Comparison of ENCODE assay signal across 8 cellular contexts in the genomic region with DNA sequence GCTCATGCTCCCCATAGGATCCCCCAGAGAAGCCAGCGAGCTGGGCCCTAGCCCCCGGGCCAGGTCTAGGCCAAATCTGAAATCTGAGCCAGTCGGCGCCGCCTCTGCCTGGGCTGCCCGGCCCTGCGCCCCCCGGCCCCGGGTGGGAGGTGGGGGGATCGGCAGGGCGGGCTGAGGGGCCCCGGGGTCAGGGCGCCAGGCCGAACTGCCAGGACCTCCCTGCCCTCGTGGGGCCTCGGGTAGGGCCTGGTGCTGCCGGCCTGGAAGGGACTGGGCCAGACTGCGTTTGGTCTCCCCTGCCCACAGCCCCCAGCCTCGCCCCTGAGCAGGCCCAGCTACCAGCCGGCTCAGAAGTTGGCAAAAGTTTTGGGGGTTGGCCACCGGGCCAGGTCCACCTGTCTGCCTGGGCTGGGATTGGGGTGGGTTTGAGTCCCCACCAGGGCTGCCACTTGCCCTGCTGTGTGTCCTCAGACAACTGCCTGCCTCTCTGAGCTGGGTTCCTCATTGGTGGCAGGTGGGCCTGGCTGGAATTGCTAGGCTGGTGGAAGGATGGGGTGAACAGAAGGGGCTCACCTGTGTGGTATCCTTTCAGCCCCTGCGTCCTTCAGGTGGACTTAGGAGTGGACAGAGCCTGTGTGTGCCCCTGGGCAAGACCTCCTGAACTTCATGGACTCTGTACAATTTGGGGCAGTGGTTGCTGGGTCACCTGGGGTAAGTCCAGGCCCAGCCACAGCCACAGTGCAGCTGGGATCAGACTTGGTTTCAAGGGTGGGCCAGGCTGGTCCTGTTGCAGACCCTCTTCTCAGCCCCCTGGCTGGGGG. TPM values are rescaled to one million over a fixed set of nuclear protein-coding genes. Genes with fewer than 3 reads are reported as not detected.
DNase-seq lines count a peak whose midpoint lies in the region; ATAC-seq and TF ChIP-seq lines count a peak whose summit lies in the region.

No MANE protein-coding gene starts in this region.

- intact Hi-C loops in Right ventricle myocardium superior (cut with DNase I) (no loop called here), cardiac septum (cut with DNase I) (no loop called here), uterus (cut with DNase I; ENCODE audit: low total_unique reads) (no loop called here)

- peak overlapping the region; percentile 81 for H3K9ac ChIP-seq in mesendoderm (ENCODE audit: low read length)

- ATAC-seq in Right ventricle myocardium superior (ENCODE audit: poor library complexity) = peak; percentile 16

- WGBS in mesendoderm (ENCODE audit: extremely low coverage, insufficient coverage, low lambda C conversion rate) = no CpG with 5 or more reads among the region's 22 CpGs

- no peak overlapping the region for H2BK5ac ChIP-seq in mesendoderm (ENCODE audit: low read length)

- H3K4me3 ChIP-seq in cardiac fibroblast (replicated peaks in 1 of 2; ENCODE audit: low read depth in 2 of 2, low read length in 2 of 2) (peak overlapping the region; percentile 57 to 61), mesendoderm (ENCODE audit: low read length) (peak overlapping the region; percentile 42), uterus (peak overlapping the region; percentile 53 to 60)

- peaks cover 41% of the 10 kb centered on the region for H3K79me1 ChIP-seq in mesendoderm (ENCODE audit: low read length)

- no peak for TF ChIP-seq CTCF in cardiac fibroblast (IDR thresholded peaks at IDR 0.05; ENCODE audit: low read depth, low read length)
- TF ChIP-seq CTCF in uterus (IDR thresholded peaks at IDR 0.05) = peak in 1 of 4 experiments; percentile 6

- TF ChIP-seq POLR2A in uterus (IDR thresholded peaks at IDR 0.05) = no peak

- H3K56ac ChIP-seq in mesendoderm (ENCODE audit: low read length) = peak overlapping the region; percentile 92

- H3K23ac ChIP-seq in mesendoderm (ENCODE audit: low read length) = peak overlapping the region; percentile 98

- H3K27ac ChIP-seq in mesendoderm (ENCODE audit: low read depth, low read length) (no peak overlapping the region), uterus (peak overlapping the region; percentile 91 to 93)

- H2AK5ac ChIP-seq in mesendoderm (ENCODE audit: low read length) = peak overlapping the region; percentile 61

- H3K27me3 ChIP-seq in mesendoderm (ENCODE audit: insufficient read depth, low read length, poor library complexity) (no peaks in the 10 kb centered on the region), uterus (no peaks in the 10 kb centered on the region)

- H3K36me3 ChIP-seq in mesendoderm (ENCODE audit: control insufficient read depth, insufficient read depth, low read length) (no peaks in the 10 kb centered on the region), uterus (no peaks in the 10 kb centered on the region)

- peak overlapping the region; percentile 33 for H3K4me2 ChIP-seq in mesendoderm (ENCODE audit: low read length)

- no peaks in the 10 kb centered on the region for H3K9me3 ChIP-seq in uterus

- H3K4me1 ChIP-seq in mesendoderm (ENCODE audit: control insufficient read depth, low read depth, low read length) = no peaks in the 10 kb centered on the region
- no peaks in the 10 kb centered on the region for H3K4me1 ChIP-seq in uterus

- H4K5ac ChIP-seq in mesendoderm (ENCODE audit: low read length) = no peak overlapping the region

- H2BK120ac ChIP-seq in mesendoderm (ENCODE audit: low read depth, low read length) = peak overlapping the region; percentile 74

- H3K18ac ChIP-seq in mesendoderm (ENCODE audit: low read length) = peak overlapping the region; percentile 95

- no peak overlapping the region for H2BK15ac ChIP-seq in mesendoderm (replicated peaks; ENCODE audit: low read depth)

- peak overlapping the region; percentile 94 for H3K4ac ChIP-seq in mesendoderm (ENCODE audit: low read depth, low read length)

- H3K79me2 ChIP-seq in mesendoderm (ENCODE audit: control insufficient read depth, insufficient read depth, low read length) = peaks cover 51% of the 10 kb centered on the region

- no peak for DNase-seq in Right ventricle myocardium superior
- DNase-seq in cardiac septum (ENCODE audit: low spot score) = no peak
- DNase-seq in cardiac fibroblast (ENCODE audit: low read depth in 2 of 2) = no peak
- DNase-seq in mesendoderm = no peak
- peak in 1 of 2 donors; percentile 38 for DNase-seq in uterus
- DNase-seq in retina = no peak
- DNase-seq in SHP77 treated with DMSO at 0.1 percent for 48 hours (lab: John Stamatoyannopoulos, UW) = no peak
- no peak for DNase-seq in A172 (ENCODE audit: low spot score)

- no peak overlapping the region for H4K8ac ChIP-seq in mesendoderm (ENCODE audit: low read depth, low read length)

RNA-seq across cellular contexts. Expression of a gene that starts 0.8 kb away (rescaled TPM):
- total RNA-seq in Right ventricle myocardium superior (6.7 TPM), cardiac septum (5.0 TPM), uterus (100 to 1,000 TPM in 1 of 4 donors, 10 to 100 TPM in 3; 25.0 to 110 (median 34.1) TPM)
- 18.4 TPM for polyA plus RNA-seq in mesendoderm (2013, experiment 1 of 2)
- 19.3 TPM for polyA plus RNA-seq in mesendoderm (2013, experiment 2 of 2)
- 15.3 and 17.8 TPM in 2 replicates for total RNA-seq in A172 (2014; rRNA removed; shearing (Covaris generic))

RNA-seq across cellular contexts. Expression of a gene that starts 57.3 kb away (rescaled TPM):
- total RNA-seq in Right ventricle myocardium superior (18.6 TPM), cardiac septum (20.5 TPM), uterus (10 to 100 TPM; 33.8 to 78.3 (median 43.5) TPM)
- polyA plus RNA-seq in mesendoderm (2013, experiment 1 of 2) = 53.9 TPM
- 53.4 TPM for polyA plus RNA-seq in mesendoderm (2013, experiment 2 of 2)
- total RNA-seq in A172 (2014; rRNA removed; shearing (Covaris generic)) = 11.8 and 15.7 TPM in 2 replicates
